ENCODE assay signal across 17 cellular contexts in genomic region chr3:20669184-20669583, GRCh38.
DNase-seq lines count a peak whose midpoint lies in the region; ATAC-seq, FAIRE-seq and TF ChIP-seq lines count a peak whose summit lies in the region.
"Had no signal": no experiment of that assay in that cellular context is flagged by ENCODE, and none has a peak within 500 bp of the region (broad histone marks: within the 10 kb centered on the region; RNA-seq: fewer than 3 reads in every experiment).

No MANE protein-coding gene starts in this region.

- WGBS in ovary, 3 donors, result 11 to 14% (median 11%) methylated on average over 5 of the region's 5 CpGs
- whole genome bisulfite sequencing in HepG2 (ENCODE audit: low lambda C conversion rate), result 5% methylated on average over 5 of the region's 5 CpGs

- no peak for TF ChIP-seq RAD21 in HepG2 (CRISPR knock-in tag; IDR thresholded peaks at IDR 0.05)

- no peaks in the 10 kb centered on the region for H3K79me2 ChIP-seq in HepG2 (ENCODE audit: insufficient read depth, low read length)

- CTCF ChIA-PET in HepG2 (lab: Yijun Ruan, JAX; ENCODE audit: low intra/inter-chr PET ratio, low total read pairs), result no interaction called here

- H4K20me1 ChIP-seq in BLaER1 treated with 17β-estradiol and CSF1 and Interleukin-3, amounts not matched to agents 10 nM and 100 nM, result no peaks in the 10 kb centered on the region
- no peaks in the 10 kb centered on the region for H4K20me1 ChIP-seq in HepG2 (ENCODE audit: insufficient read depth, low read length)

- H3K27me3 ChIP-seq in BLaER1 treated with 17β-estradiol and CSF1 and Interleukin-3, amounts not matched to agents 10 nM and 100 nM, result no peaks in the 10 kb centered on the region
- H3K27me3 ChIP-seq in ovary, result no peaks in the 10 kb centered on the region
- H3K27me3 ChIP-seq in HepG2 (ENCODE audit: control insufficient read depth in 1 of 2, insufficient read depth in 2 of 2, low read length in 2 of 2), result no peaks in the 10 kb centered on the region
- H3K27me3 ChIP-seq: colonic mucosa had no signal

- no peaks in the 10 kb centered on the region for H3K9me3 ChIP-seq in BLaER1 treated with 17β-estradiol and CSF1 and Interleukin-3, amounts not matched to agents 10 nM and 100 nM (replicated peaks in 1 of 11)
- no peaks in the 10 kb centered on the region for H3K9me3 ChIP-seq in ovary
- H3K9me3 ChIP-seq in HepG2 (ENCODE audit: low read length), result peaks cover 77% of the 10 kb centered on the region
- H3K9me3 ChIP-seq: colonic mucosa, lower lobe of right lung had no signal

- POLR2A ChIA-PET in HepG2 (lab: Yijun Ruan, JAX), result no interaction called here

- no peak for ATAC-seq in HepG2
- ATAC-seq: esophagus mucosa; lower lobe of right lung; stimulated activated naive CD8-positive, alpha-beta T cell treated with anti-CD3 and anti-CD28 coated beads, Interleukin-15, amount 100 ng/mL, for 72 hours had no signal

- H3K4me1 ChIP-seq in BLaER1 treated with 17β-estradiol and CSF1 and Interleukin-3, amounts not matched to agents 10 nM and 100 nM, result peaks cover 0 to 21% (median 7%) of the 10 kb centered on the region in 10 experiments; a peak in 11 of 20 replicates
- peaks cover 5% of the 10 kb centered on the region for H3K4me1 ChIP-seq in ovary (ENCODE audit: insufficient read depth)
- H3K4me1 ChIP-seq in HepG2 (ENCODE audit: insufficient read depth, low read length), result no peaks in the 10 kb centered on the region
- H3K4me1 ChIP-seq: colonic mucosa, lower lobe of right lung had no signal

- TF ChIP-seq POLR2A in ovary (IDR thresholded peaks at IDR 0.05) (no peak), HepG2 (IDR thresholded peaks at IDR 0.05; ENCODE audit: insufficient read depth in 1 of 2, low read depth in 2 of 2, low read length in 2 of 2) (no peak)

- H3K4me3 ChIP-seq in BLaER1 treated with 17β-estradiol and CSF1 and Interleukin-3, amounts not matched to agents 10 nM and 100 nM, result no peak overlapping the region
- H3K4me3 ChIP-seq in ovary (no peak overlapping the region), HepG2 (replicated peaks in 1 of 3; ENCODE audit: insufficient read depth in 1 of 3, low read depth in 2 of 3, low read length in 3 of 3) (no peak overlapping the region)
- H3K4me3 ChIP-seq: colonic mucosa, lower lobe of right lung had no signal

- TF ChIP-seq EP300 in ovary (IDR thresholded peaks at IDR 0.05) (no peak), HepG2 (IDR thresholded peaks at IDR 0.05; ENCODE audit: low read depth in 2 of 2, low read length in 2 of 2) (no peak), HepG2 (CRISPR knock-in tag; IDR thresholded peaks at IDR 0.05; ENCODE audit: borderline replicate concordance) (no peak)

- no peak overlapping the region for H2AFZ ChIP-seq in HepG2 (ENCODE audit: low read length)

- no peak overlapping the region for H3K9ac ChIP-seq in BLaER1 treated with 17β-estradiol and CSF1 and Interleukin-3, amounts not matched to agents 10 nM and 100 nM
- H3K9ac ChIP-seq in HepG2 (ENCODE audit: insufficient read depth, low read depth, low read length), result no peak overlapping the region

- no peaks in the 10 kb centered on the region for H3K36me3 ChIP-seq in BLaER1 treated with 17β-estradiol and CSF1 and Interleukin-3, amounts not matched to agents 10 nM and 100 nM
- no peaks in the 10 kb centered on the region for H3K36me3 ChIP-seq in ovary
- no peaks in the 10 kb centered on the region for H3K36me3 ChIP-seq in HepG2 (replicated peaks in 1 of 2; ENCODE audit: control insufficient read depth in 1 of 2, insufficient read depth in 2 of 2, low read length in 2 of 2)
- H3K36me3 ChIP-seq: colonic mucosa, lower lobe of right lung had no signal

- no peak for FAIRE-seq in HepG2 (lab: Jason Lieb, UNC)
- FAIRE-seq: HTR-8/SVneo, small intestine had no signal

- H3K27ac ChIP-seq in BLaER1 treated with 17β-estradiol and CSF1 and Interleukin-3, amounts not matched to agents 10 nM and 100 nM, result no peak overlapping the region
- H3K27ac ChIP-seq in ovary, result peak overlapping the region in 1 of 2 donors; percentile 2
- no peak overlapping the region for H3K27ac ChIP-seq in HepG2 (ENCODE audit: extremely low read length, insufficient read depth, low read length)
- H3K27ac ChIP-seq: colonic mucosa, lower lobe of right lung had no signal

- in situ Hi-C loops in HepG2 (cut with HindIII; ENCODE audit: extremely low pct_ligation_motif_present, low pct_unique_long_range_greater_than_20kb), result no loop called here

- peak overlapping the region in 6 of 11 experiments; percentile 2 to 33 (median 24); a peak in 6 of 22 replicates for H3K4me2 ChIP-seq in BLaER1 treated with 17β-estradiol and CSF1 and Interleukin-3, amounts not matched to agents 10 nM and 100 nM
- no peak overlapping the region for H3K4me2 ChIP-seq in HepG2 (ENCODE audit: low read depth, low read length)

- intact Hi-C loops in ovary (cut with DNase I), result no loop called here
- intact Hi-C loops in HepG2 (cut with micrococcal nuclease; ENCODE audit: unreplicated experiment), result loop anchor here (10.0 kb wide), 2 partner anchors 154 to 444 kb away; no protein-coding TSS in a partner anchor

- DNase-seq in RPMI8226 (peak; percentile 41), globus pallidus (ENCODE audit: low spot score) (peak; percentile 43), ovary (peak in 3 of 5 donors; percentile 8 to 67 (median 19)), HepG2 (ENCODE audit: low spot score) (no peak), NCI-H345 (lab: John Stamatoyannopoulos, UW) (no peak), NCI-H748 treated with DMSO at 0.1 percent for 48 hours (lab: John Stamatoyannopoulos, UW) (no peak)
- no peak for DNase-seq in effector CD4-positive, alpha-beta T cell
- DNase-seq: activated CD4-positive, alpha-beta T cell treated with anti-CD3 and anti-CD28 coated beads for 48 hours; Calu3; colonic mucosa; lower lobe of right lung; NCI-H2227 treated with DMSO at 0.1 percent for 48 hours; small intestine; stimulated activated naive CD8-positive, alpha-beta T cell treated with anti-CD3 and anti-CD28 coated beads, Interleukin-15, amount 100 ng/mL, for 72 hours had no signal

- no peak for TF ChIP-seq CTCF in ovary (IDR thresholded peaks at IDR 0.05)
- TF ChIP-seq CTCF in HepG2 (CRISPR knock-in tag; IDR thresholded peaks at IDR 0.05), result no peak

- BruUV-seq in HepG2 (replicated peaks; lab: Mats Ljungman, UMichigan), result no TSS peak

TF ChIP-seq in HepG2, 621 proteins besides CTCF, POLR2A, EP300 and RAD21:
- TF ChIP-seq STAG1 (CRISPR knock-in tag; IDR thresholded peaks at IDR 0.05), result no peak
- TF ChIP-seq ZFP36L2 (CRISPR knock-in tag; IDR thresholded peaks at IDR 0.05), result no peak
- TF ChIP-seq ZNF143 (CRISPR knock-in tag; IDR thresholded peaks at IDR 0.05), result no peak
- TF ChIP-seq KMT2B (CRISPR knock-in tag; IDR thresholded peaks at IDR 0.05), result no peak
- TF ChIP-seq HBP1 (CRISPR knock-in tag; IDR thresholded peaks at IDR 0.05; ENCODE audit: low read depth), result no peak
- TF ChIP-seq PTBP1 (IDR thresholded peaks at IDR 0.05; ENCODE audit: low read depth, low read length, poor library complexity, severe bottlenecking), result no peak
- no peak for TF ChIP-seq HDAC6 (IDR thresholded peaks at IDR 0.05; ENCODE audit: low read depth, low read length)
- TF ChIP-seq RFX5 (IDR thresholded peaks at IDR 0.05; ENCODE audit: low read depth, low read length), result no peak

Comparison
In these comparisons a context has a peak if more than half of its experiments do, and no peak if none do; other contexts are left out.
1. DNase-seq: peak in RPMI8226 (single experiment), globus pallidus (single experiment) and ovary (3 of 5); none in HepG2 (single experiment), effector CD4-positive, alpha-beta T cell (single experiment), NCI-H345 (single experiment) and NCI-H748 treated with DMSO at 0.1 percent for 48 hours (single experiment).